8 cellular contexts compared by ENCODE assay signal in genomic region chr5:31581498-31582099, GRCh38. TPM values are rescaled to one million over a fixed set of nuclear protein-coding genes. Genes with fewer than 3 reads are reported as not detected.
DNase-seq lines count a peak whose midpoint lies in the region; ATAC-seq lines count a peak whose summit lies in the region.

No MANE protein-coding gene starts in this region.

- H3K9me3 Mint-ChIP-seq in activated CD8-positive, alpha-beta T cell treated with anti-CD3 and anti-CD28 coated beads, Interleukin-2, amount 10 ng/mL, durations not matched to agents 7 days and 5 days (ENCODE audit: insufficient read depth) = no peaks in the 10 kb centered on the region

- H3K27me3 Mint-ChIP-seq in activated CD8-positive, alpha-beta T cell treated with anti-CD3 and anti-CD28 coated beads, Interleukin-2, amount 10 ng/mL, durations not matched to agents 7 days and 5 days (ENCODE audit: low read depth) = peaks cover 13% of the 10 kb centered on the region

- CTCF ChIA-PET in activated CD8-positive, alpha-beta T cell treated with anti-CD3 and anti-CD28 coated beads, Interleukin-2, amount 10 ng/mL, durations not matched to agents 7 days and 5 days (lab: Charles Lee) = interaction anchor here (1.6 to 2.1 kb wide), 3 partner anchors 228 to 511 kb away, joined by 4 to 7 read pairs (median 6); no protein-coding TSS in a partner anchor

- no peaks in the 10 kb centered on the region for H3K36me3 Mint-ChIP-seq in activated CD8-positive, alpha-beta T cell treated with anti-CD3 and anti-CD28 coated beads, Interleukin-2, amount 10 ng/mL, durations not matched to agents 7 days and 5 days (ENCODE audit: low read depth)

- H3K27ac Mint-ChIP-seq in activated CD8-positive, alpha-beta T cell treated with anti-CD3 and anti-CD28 coated beads, Interleukin-2, amount 10 ng/mL, durations not matched to agents 7 days and 5 days = no peak overlapping the region

- DNase-seq in NCI-H1092 treated with DMSO at 0.1 percent for 48 hours (lab: John Stamatoyannopoulos, UW) (peak; percentile 22), NCI-H1092 (lab: John Stamatoyannopoulos, UW) (no peak), NCI-H1694 (lab: John Stamatoyannopoulos, UW) (peak; percentile 52), iris pigment epithelial cell (ENCODE audit: low read depth) (peak; percentile 49), substantia nigra (lab: John Stamatoyannopoulos, UW) (no peak)
- DNase-seq in activated CD8-positive, alpha-beta T cell treated with anti-CD3 and anti-CD28 coated beads, Interleukin-2, amount 10 ng/mL, durations not matched to agents 7 days and 5 days = peak; percentile 23

- POLR2A ChIA-PET in activated CD8-positive, alpha-beta T cell treated with anti-CD3 and anti-CD28 coated beads, Interleukin-2, amount 10 ng/mL, durations not matched to agents 7 days and 5 days (lab: Charles Lee) = no interaction called here

- no peak overlapping the region for H3K4me3 Mint-ChIP-seq in activated CD8-positive, alpha-beta T cell treated with anti-CD3 and anti-CD28 coated beads, Interleukin-2, amount 10 ng/mL, durations not matched to agents 7 days and 5 days

- H3K4me1 Mint-ChIP-seq in activated CD8-positive, alpha-beta T cell treated with anti-CD3 and anti-CD28 coated beads, Interleukin-2, amount 10 ng/mL, durations not matched to agents 7 days and 5 days (ENCODE audit: low read depth) = no peaks in the 10 kb centered on the region

- ATAC-seq in activated CD8-positive, alpha-beta T cell treated with anti-CD3 and anti-CD28 coated beads, Interleukin-2, amount 10 ng/mL, durations not matched to agents 7 days and 5 days = no peak
- ATAC-seq in HG03442 (IDR thresholded peaks at IDR 0.05; ENCODE audit: unreplicated experiment) = no peak
- ATAC-seq in HG03469 (IDR thresholded peaks at IDR 0.05; ENCODE audit: unreplicated experiment) = no peak

- no peak overlapping the region for H3K27ac ChIP-seq in substantia nigra (ENCODE audit: low read depth, low read length, poor library complexity, severe bottlenecking)

RNA-seq across cellular contexts. Expression of gene C5orf22, which starts 49.5 kb away (rescaled TPM):
- 10 to 100 TPM; 22.4 to 23.7 TPM for total RNA-seq in activated CD8-positive, alpha-beta T cell treated with anti-CD3 and anti-CD28 coated beads, Interleukin-2, amount 10 ng/mL, durations not matched to agents 7 days and 5 days

RNA-seq across cellular contexts. Expression of gene DROSHA, which starts 49.7 kb away (rescaled TPM):
- 10 to 100 TPM; 69.8 to 74.3 TPM for total RNA-seq in activated CD8-positive, alpha-beta T cell treated with anti-CD3 and anti-CD28 coated beads, Interleukin-2, amount 10 ng/mL, durations not matched to agents 7 days and 5 days

RNA-seq across cellular contexts. Expression of gene PDZD2, which starts 57.3 kb away (rescaled TPM):
- total RNA-seq in activated CD8-positive, alpha-beta T cell treated with anti-CD3 and anti-CD28 coated beads, Interleukin-2, amount 10 ng/mL, durations not matched to agents 7 days and 5 days = not detected

Comparison
In these comparisons a context has a peak if more than half of its experiments do, and no peak if none do; other contexts are left out.
1. DNase-seq: peak in NCI-H1092 treated with DMSO at 0.1 percent for 48 hours (single experiment), NCI-H1694 (single experiment), activated CD8-positive, alpha-beta T cell treated with anti-CD3 and anti-CD28 coated beads, Interleukin-2, amount 10 ng/mL, durations not matched to agents 7 days and 5 days (single experiment) and iris pigment epithelial cell (single experiment); none in NCI-H1092 (single experiment) and substantia nigra (0 of 49).